In genomic region chr22:36977401-36977861, GRCh38 we compare ENCODE assay signal across 8 cellular contexts. TPM values are rescaled to one million over a fixed set of nuclear protein-coding genes. Genes with fewer than 3 reads are reported as not detected.
A peak's percentile ranks its signal among the peaks of the same experiment; 100 is the strongest.
DNase-seq lines count a peak whose midpoint lies in the region; ATAC-seq and TF ChIP-seq lines count a peak whose summit lies in the region.

No MANE protein-coding gene starts in this region.

- H2BK12ac ChIP-seq in H9 (ENCODE audit: insufficient read length, low read depth, low read length) = no peak overlapping the region

- H4K20me1 ChIP-seq in H9 (ENCODE audit: control insufficient read depth, insufficient read depth, insufficient read length) (no peaks in the 10 kb centered on the region), SK-N-SH (ENCODE audit: insufficient read depth) (no peaks in the 10 kb centered on the region), hepatocyte (ENCODE audit: insufficient read depth, poor library complexity, severe bottlenecking) (no peaks in the 10 kb centered on the region)

- H3K79me1 ChIP-seq in H9 (ENCODE audit: insufficient read depth, low read depth, low read length, poor library complexity, severe bottlenecking) = no peaks in the 10 kb centered on the region

- TF ChIP-seq EP300 in SK-N-SH (IDR thresholded peaks at IDR 0.05; ENCODE audit: borderline replicate concordance in 1 of 2, low read depth in 1 of 2, low read length in 1 of 2) = no peak

- no peaks in the 10 kb centered on the region for H3F3A ChIP-seq in SK-N-SH (replicated peaks; ENCODE audit: insufficient read depth)

- H4K5ac ChIP-seq in H9 (ENCODE audit: insufficient read length, low read depth, low read length) = no peak overlapping the region

- no peak overlapping the region for H3K4ac ChIP-seq in H9 (ENCODE audit: low read depth, low read length)

- no peak for TF ChIP-seq RAD21 in SK-N-SH (IDR thresholded peaks at IDR 0.05; ENCODE audit: low read length)

- 0 out of 2 replicates have a peak overlapping the region, but pooled peaks have one; percentile 49 for H2BK15ac ChIP-seq in H9 (ENCODE audit: low read depth, low read length)

- H2AFZ ChIP-seq in H9 (ENCODE audit: low read length) (no peak overlapping the region), SK-N-SH (ENCODE audit: low read depth) (peak overlapping the region; percentile 98), hepatocyte (peak overlapping the region; percentile 81)

- H2AK5ac ChIP-seq in H9 (ENCODE audit: insufficient read length, low read length) = no peak overlapping the region

- no peaks in the 10 kb centered on the region for H3K36me3 Mint-ChIP-seq in H9 (ENCODE audit: insufficient read depth in 1 of 3, low read depth in 3 of 3)
- no peaks in the 10 kb centered on the region for H3K36me3 Mint-ChIP-seq in activated naive CD4-positive, alpha-beta T cell treated with anti-CD3 and anti-CD28 coated beads, Interleukin-2, amount 50 U/mL, for 24 hours

- no peak overlapping the region for H2BK120ac ChIP-seq in H9 (ENCODE audit: low read depth, low read length, poor library complexity, severe bottlenecking)

- no peak overlapping the region for H3K56ac ChIP-seq in H9 (ENCODE audit: insufficient read length, low read depth, low read length)

- H3K4me3 ChIP-seq in SK-N-SH (ENCODE audit: low read depth in 2 of 2, low read length in 1 of 2) (peak overlapping the region; percentile 45 to 61), hepatocyte (peak overlapping the region; percentile 47), skin epidermis (peak overlapping the region; percentile 13 to 37 (median 28))

- DNase-seq in COLO668 (lab: John Stamatoyannopoulos, UW; ENCODE audit: unreplicated experiment) (peak; percentile 50), H9 (peak; percentile 93), SK-N-SH (peak; percentile 56), hepatocyte (ENCODE audit: low spot score) (peak; percentile 79), NCI-H2107 (lab: John Stamatoyannopoulos, UW) (no peak)

- H3K9me2 ChIP-seq in SK-N-SH (no peaks in the 10 kb centered on the region), hepatocyte (replicated peaks; ENCODE audit: insufficient read depth) (no peaks in the 10 kb centered on the region)

- no peaks in the 10 kb centered on the region for H3K27me3 ChIP-seq in H9 (ENCODE audit: insufficient read depth, low read length)
- peaks cover 6% of the 10 kb centered on the region; the same call in 1 of the 2 replicates for H3K27me3 ChIP-seq in SK-N-SH (ENCODE audit: insufficient read depth)
- no peaks in the 10 kb centered on the region for H3K27me3 ChIP-seq in hepatocyte

- no peak overlapping the region for H2BK20ac ChIP-seq in H9 (ENCODE audit: low read depth, low read length, poor library complexity, severe bottlenecking)

- H3K9ac ChIP-seq in H9 (ENCODE audit: extremely low read depth, insufficient read length, low read length) = no peak overlapping the region
- H3K9ac ChIP-seq in SK-N-SH = peak overlapping the region; percentile 23; the same call in 1 of the 2 replicates

- H3K27ac ChIP-seq in H9 (ENCODE audit: insufficient read length, low read depth, low read length) (no peak overlapping the region), SK-N-SH (ENCODE audit: low read depth in 2 of 2, low read length in 1 of 2) (no peak overlapping the region), hepatocyte (peak overlapping the region; percentile 28), skin epidermis (peak overlapping the region in 12 of 21 experiments; percentile 1 to 78 (median 42))

- peak overlapping the region; percentile 41 to 92 (median 91); a peak in 5 of 7 replicates for H3K27ac Mint-ChIP-seq in H9
- peak overlapping the region; percentile 73 for H3K27ac Mint-ChIP-seq in activated naive CD4-positive, alpha-beta T cell treated with anti-CD3 and anti-CD28 coated beads, Interleukin-2, amount 50 U/mL, for 24 hours

- peak overlapping the region; percentile 69 to 78 for H3K4me3 Mint-ChIP-seq in H9
- H3K4me3 Mint-ChIP-seq in activated naive CD4-positive, alpha-beta T cell treated with anti-CD3 and anti-CD28 coated beads, Interleukin-2, amount 50 U/mL, for 24 hours = peak overlapping the region; percentile 91

- TF ChIP-seq CTCF in H9 (conservative IDR thresholded peaks at IDR 0.05) (peak; percentile 80), SK-N-SH (IDR thresholded peaks at IDR 0.05) (peak; percentile 52), hepatocyte (IDR thresholded peaks at IDR 0.05; ENCODE audit: poor library complexity) (peak; percentile 48)

- peaks cover 5 to 13% of the 10 kb centered on the region in 2 experiments; a peak in 3 of 4 replicates for H3K4me1 Mint-ChIP-seq in H9
- peaks cover 10% of the 10 kb centered on the region for H3K4me1 Mint-ChIP-seq in activated naive CD4-positive, alpha-beta T cell treated with anti-CD3 and anti-CD28 coated beads, Interleukin-2, amount 50 U/mL, for 24 hours

- CTCF ChIA-PET in SK-N-SH (lab: Yijun Ruan, JAX) = interaction anchor here (0.6 to 6.1 kb wide), 50 partner anchors 9 to 466 kb away, joined by 3 to 57 read pairs (median 4); partner anchors contain the start of genes EIF3D, IFT27, PVALB and TST

- peak overlapping the region; percentile 56 for H3K4me2 ChIP-seq in H9 (ENCODE audit: insufficient read depth, insufficient read length, low read length)
- H3K4me2 ChIP-seq in SK-N-SH = peak overlapping the region; percentile 81
- H3K4me2 ChIP-seq in hepatocyte = peak overlapping the region; percentile 81

- no peak for ATAC-seq in GM18502 (IDR thresholded peaks at IDR 0.05; ENCODE audit: poor library complexity, unreplicated experiment)

- POLR2A ChIA-PET in SK-N-SH (lab: Yijun Ruan, JAX) = no interaction called here

- no peaks in the 10 kb centered on the region for H3K4me1 ChIP-seq in H9 (ENCODE audit: insufficient read depth, low read length)
- no peaks in the 10 kb centered on the region; a peak in 1 of 4 replicates for H3K4me1 ChIP-seq in SK-N-SH (ENCODE audit: control insufficient read depth in 1 of 2, insufficient read depth in 2 of 2, low read depth in 1 of 2, low read length in 1 of 2)
- peaks cover 3% of the 10 kb centered on the region for H3K4me1 ChIP-seq in hepatocyte (ENCODE audit: insufficient read depth)

- H4K91ac ChIP-seq in H9 (ENCODE audit: insufficient read length, low read depth, low read length) = no peak overlapping the region

- H3K36me3 ChIP-seq in SK-N-SH (replicated peaks in 1 of 2; ENCODE audit: control insufficient read depth in 1 of 2, insufficient read depth in 2 of 2, low read length in 1 of 2) (no peaks in the 10 kb centered on the region), hepatocyte (replicated peaks; ENCODE audit: insufficient read depth, low read depth) (no peaks in the 10 kb centered on the region)

- H3K23me2 ChIP-seq in H9 (ENCODE audit: insufficient read length, low read depth, low read length, poor library complexity, severe bottlenecking) = peaks cover 3% of the 10 kb centered on the region

- peak overlapping the region; percentile 59 for H3K18ac ChIP-seq in H9 (ENCODE audit: insufficient read length, low read depth, low read length)

- peaks cover 0 to 2% of the 10 kb centered on the region in 2 experiments; a peak in 1 of 5 replicates for H3K9me3 Mint-ChIP-seq in H9
- no peaks in the 10 kb centered on the region for H3K9me3 Mint-ChIP-seq in activated naive CD4-positive, alpha-beta T cell treated with anti-CD3 and anti-CD28 coated beads, Interleukin-2, amount 50 U/mL, for 24 hours

- H3K23ac ChIP-seq in H9 (ENCODE audit: insufficient read length, low read depth, low read length) = no peak overlapping the region

- no CpG with 5 or more reads among the region's 13 CpGs for WGBS in H9 (ENCODE audit: extremely low coverage, insufficient read length, low lambda C conversion rate)
- WGBS in SK-N-SH (ENCODE audit: low lambda C conversion rate) = 35% methylated on average over 12 of the region's 13 CpGs
- WGBS in hepatocyte (ENCODE audit: low lambda C conversion rate, missing lambda C conversion rate) = 36% methylated on average over 13 of the region's 13 CpGs

- H3T11ph ChIP-seq in H9 (ENCODE audit: low read length) = no peak overlapping the region

- no peak overlapping the region; the same call in 1 of the 2 replicates for H3K14ac ChIP-seq in H9 (ENCODE audit: insufficient read depth, low read length)

- no peaks in the 10 kb centered on the region for H3K9me3 ChIP-seq in H9 (ENCODE audit: control insufficient read depth, low read depth, low read length)
- H3K9me3 ChIP-seq in SK-N-SH = no peaks in the 10 kb centered on the region
- no peaks in the 10 kb centered on the region for H3K9me3 ChIP-seq in hepatocyte (ENCODE audit: low read depth)

- no peak overlapping the region for H4K8ac ChIP-seq in H9 (replicated peaks; ENCODE audit: insufficient read length, low read depth, low read length)

- H2BK5ac ChIP-seq in H9 (ENCODE audit: insufficient read length, low read length) = no peak overlapping the region

- H3K79me2 ChIP-seq in H9 (ENCODE audit: insufficient read depth, low read length) (no peaks in the 10 kb centered on the region), SK-N-SH (ENCODE audit: insufficient read depth) (no peaks in the 10 kb centered on the region), hepatocyte (no peaks in the 10 kb centered on the region)

- H3K27me3 Mint-ChIP-seq in H9 (ENCODE audit: low read depth) = peaks cover 38% of the 10 kb centered on the region
- H3K27me3 Mint-ChIP-seq in activated naive CD4-positive, alpha-beta T cell treated with anti-CD3 and anti-CD28 coated beads, Interleukin-2, amount 50 U/mL, for 24 hours = peaks cover 2% of the 10 kb centered on the region

TF ChIP-seq in SK-N-SH, 30 proteins besides CTCF, POLR2A, EP300 and RAD21 (continues in another document):
- TF ChIP-seq RXRA (IDR thresholded peaks at IDR 0.05; ENCODE audit: borderline replicate concordance, low read depth) = no peak
- no peak for TF ChIP-seq FOSL2 (IDR thresholded peaks at IDR 0.05; ENCODE audit: borderline replicate concordance, low read depth)
- TF ChIP-seq NRF1 (IDR thresholded peaks at IDR 0.05; ENCODE audit: low read depth, low read length) = no peak
- TF ChIP-seq GABPA (IDR thresholded peaks at IDR 0.05; ENCODE audit: low read depth) = no peak
- no peak for TF ChIP-seq EZH2phosphoT487 (IDR thresholded peaks at IDR 0.05; ENCODE audit: borderline replicate concordance, low read depth)
- TF ChIP-seq ELF1 (IDR thresholded peaks at IDR 0.05) = no peak
- TF ChIP-seq, protein P1, sequence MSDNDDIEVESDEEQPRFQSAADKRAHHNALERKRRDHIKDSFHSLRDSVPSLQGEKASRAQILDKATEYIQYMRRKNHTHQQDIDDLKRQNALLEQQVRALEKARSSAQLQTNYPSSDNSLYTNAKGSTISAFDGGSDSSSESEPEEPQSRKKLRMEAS (IDR thresholded peaks at IDR 0.05; ENCODE audit: low read depth) = no peak
- TF ChIP-seq NFIC (IDR thresholded peaks at IDR 0.05; ENCODE audit: borderline replicate concordance) = no peak

RNA-seq across cellular contexts. Expression of gene TST, which starts 41.8 kb away (rescaled TPM):
- total RNA-seq in H9 (2021) (31.2 and 31.9 TPM in 2 replicates), hepatocyte (111 and 114 TPM in 2 replicates)
- polyA plus RNA-seq in SK-N-SH (2012; rRNA removed) (47.6 and 49.4 TPM in 2 replicates), hepatocyte (47.0 and 50.2 TPM in 2 replicates)
- polyA plus RNA-seq in SK-N-SH (2012; cell fraction: cytosol; rRNA removed) = 23.5 and 33.3 TPM in 2 replicates
- 28.9 and 41.6 TPM in 2 replicates for polyA plus RNA-seq in SK-N-SH (2012; cell fraction: nucleus; rRNA removed)

RNA-seq across cellular contexts. Expression of gene MPST, which starts 42.1 kb away (rescaled TPM):
- total RNA-seq in H9 (2021) (70.5 and 72.8 TPM in 2 replicates), hepatocyte (136 and 156 TPM in 2 replicates)
- polyA plus RNA-seq in SK-N-SH (2012; rRNA removed) (45.0 and 60.4 TPM in 2 replicates), hepatocyte (179 and 193 TPM in 2 replicates)
- polyA plus RNA-seq in SK-N-SH (2012; cell fraction: cytosol; rRNA removed) = 29.7 and 48.7 TPM in 2 replicates
- polyA plus RNA-seq in SK-N-SH (2012; cell fraction: nucleus; rRNA removed) = 58.1 and 89.1 TPM in 2 replicates

Comparison
In these comparisons a context has a peak if more than half of its experiments do, and no peak if none do; other contexts are left out.
1. H3K27ac ChIP-seq: peak in hepatocyte (single experiment) and skin epidermis (12 of 21); none in H9 (single experiment) and SK-N-SH (0 of 2).
2. Peak in every context shown above with its lines, with median percentiles within 50 percentile points of each other: H3K4me2 ChIP-seq, CTCF ChIP-seq and H3K4me3 ChIP-seq.